15 cellular contexts compared by ENCODE assay signal in the genomic region with DNA sequence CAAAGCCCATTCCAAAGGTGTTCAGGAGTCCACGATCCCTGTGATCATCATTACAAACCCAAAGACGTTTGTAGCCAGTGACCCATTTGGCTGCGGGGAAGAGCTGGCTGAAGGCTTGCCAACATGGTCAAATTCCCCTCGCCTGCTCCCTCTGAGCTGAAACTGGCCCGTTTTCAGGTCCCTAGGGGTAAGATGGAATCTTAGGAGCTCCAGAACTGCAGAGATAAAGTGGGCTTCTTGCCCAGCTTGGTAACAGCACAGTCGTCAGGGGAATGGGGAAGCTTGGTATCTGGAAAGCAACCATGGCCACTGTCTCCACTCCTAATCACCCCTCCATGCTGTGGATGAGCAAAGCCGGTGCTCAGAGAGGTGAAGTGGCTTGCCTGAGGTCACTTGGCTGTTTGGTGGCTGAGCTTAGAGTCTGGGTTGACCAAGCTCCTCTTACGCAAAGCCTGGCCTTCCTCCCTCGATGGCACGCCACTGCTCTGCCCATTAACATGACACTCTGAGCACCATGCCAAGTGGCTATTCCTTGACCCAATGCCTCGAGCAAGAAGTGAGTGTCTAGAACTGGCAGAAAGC.
A peak's percentile ranks its signal among the peaks of the same experiment; 100 is the strongest.
DNase-seq lines count a peak whose midpoint lies in the region; ATAC-seq and TF ChIP-seq lines count a peak whose summit lies in the region.
"Had no signal": no experiment of that assay in that cellular context is flagged by ENCODE, and none has a peak within 500 bp of the region (broad histone marks: within the 10 kb centered on the region; RNA-seq: fewer than 3 reads in every experiment).

No MANE protein-coding gene starts in this region.

- H3K4me3 ChIP-seq in cardiac fibroblast (replicated peaks in 1 of 2; ENCODE audit: low read depth in 2 of 2, low read length in 2 of 2), result no peak overlapping the region
- peak overlapping the region in 2 of 3 donors; percentile 44 to 61 for H3K4me3 ChIP-seq in skeletal muscle tissue (ENCODE audit: low read length in 3 of 3)

- ATAC-seq in GM21786 (IDR thresholded peaks at IDR 0.05; ENCODE audit: unreplicated experiment), result no peak
- ATAC-seq: CD8-positive, alpha-beta T cell; naive thymus-derived CD8-positive, alpha-beta T cell had no signal

- H3K27ac ChIP-seq in skeletal muscle tissue (ENCODE audit: low read depth, low read length), result peak overlapping the region; percentile 85

- no peaks in the 10 kb centered on the region for H3K9me3 ChIP-seq in skeletal muscle tissue (ENCODE audit: control insufficient read depth in 3 of 3, low read length in 3 of 3)

- H3K36me3 ChIP-seq in skeletal muscle tissue (ENCODE audit: control insufficient read depth in 3 of 3, insufficient read depth in 3 of 3, low read length in 3 of 3), result peaks cover 0 to 6% (median 0%) of the 10 kb centered on the region in 3 donors

- TF ChIP-seq CTCF in cardiac fibroblast (IDR thresholded peaks at IDR 0.05; ENCODE audit: low read depth, low read length), result no peak

- no peaks in the 10 kb centered on the region for H3K27me3 ChIP-seq in skeletal muscle tissue (ENCODE audit: control insufficient read depth in 3 of 3, insufficient read depth in 3 of 3, low read length in 3 of 3)

- peak; percentile 91 for DNase-seq in GM04503 (ENCODE audit: low read depth)
- DNase-seq in cardiac fibroblast (ENCODE audit: low read depth in 2 of 2), result peak; percentile 57 to 95
- peak; percentile 45 for DNase-seq in hepatic stellate cell (ENCODE audit: low spot score)
- no peak for DNase-seq in NCI-H748 treated with DMSO at 0.1 percent for 48 hours (lab: John Stamatoyannopoulos, UW)
- DNase-seq in pons (ENCODE audit: low spot score), result no peak
- no peak for DNase-seq in activated CD4-positive, alpha-beta T cell treated with anti-CD3 and anti-CD28 coated beads, Interleukin-2, amount 50 U/mL, for 1 hour
- DNase-seq: activated B cell treated with CpG ODN at 0.5 μM for 24 hours; CD8-positive, alpha-beta T cell; H7; Karpas-422; naive thymus-derived CD8-positive, alpha-beta T cell; NCI-H345; stimulated activated CD4-positive, alpha-beta T cell treated with anti-CD3 and anti-CD28 coated beads, Interleukin-1b, Interleukin-23, amount 100 ng/mL, for 48 hours had no signal

- peaks cover 95 to 96% (median 96%) of the 10 kb centered on the region in 3 donors for H3K4me1 ChIP-seq in skeletal muscle tissue (ENCODE audit: control insufficient read depth in 3 of 3, insufficient read depth in 3 of 3, low read length in 3 of 3)

- peak overlapping the region; percentile 40 to 73 (median 54) for H3K9ac ChIP-seq in skeletal muscle tissue (ENCODE audit: low read depth in 1 of 3, low read length in 3 of 3)

Comparison
In these comparisons a context has a peak if more than half of its experiments do, and no peak if none do; other contexts are left out.
1. DNase-seq: peak in GM04503 (single experiment), cardiac fibroblast (2 of 2) and hepatic stellate cell (single experiment); none in NCI-H748 treated with DMSO at 0.1 percent for 48 hours (single experiment), pons (single experiment) and activated CD4-positive, alpha-beta T cell treated with anti-CD3 and anti-CD28 coated beads, Interleukin-2, amount 50 U/mL, for 1 hour (single experiment).
2. H3K4me3 ChIP-seq: peak in skeletal muscle tissue (2 of 3); none in cardiac fibroblast (0 of 2).